ENCODE assay signal across 22 cellular contexts in the genomic region with DNA sequence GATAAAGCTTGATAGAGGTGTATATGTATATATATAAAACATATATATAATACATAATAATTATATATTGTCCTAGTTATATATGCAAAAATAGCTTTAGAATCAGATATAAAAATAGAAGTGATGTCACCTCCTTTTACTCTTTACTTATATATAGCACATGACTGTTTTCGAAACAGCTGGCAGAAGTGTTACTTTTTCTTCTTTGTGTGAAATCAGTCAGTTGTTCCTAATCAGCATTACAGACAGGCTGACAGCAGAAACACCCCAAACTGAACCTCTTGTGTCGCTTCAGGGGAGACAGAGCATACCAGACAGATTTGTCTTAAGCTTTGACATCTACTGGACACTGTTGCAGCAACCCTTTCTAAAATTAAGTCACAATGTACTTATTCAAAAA.
DNase-seq lines count a peak whose midpoint lies in the region; ATAC-seq and TF ChIP-seq lines count a peak whose summit lies in the region.
"Had no signal": no experiment of that assay in that cellular context is flagged by ENCODE, and none has a peak within 500 bp of the region (broad histone marks: within the 10 kb centered on the region; RNA-seq: fewer than 3 reads in every experiment).

No MANE protein-coding gene starts in this region.

- H3K36me3 Mint-ChIP-seq in MCF 10A (ENCODE audit: insufficient read depth, unreplicated experiment) = no peaks in the 10 kb centered on the region
- no peaks in the 10 kb centered on the region for H3K36me3 Mint-ChIP-seq in CD4-positive, alpha-beta memory T cell

- peaks cover 32% of the 10 kb centered on the region for H3K4me1 Mint-ChIP-seq in MCF 10A (ENCODE audit: insufficient read depth, unreplicated experiment)
- H3K4me1 Mint-ChIP-seq in CD4-positive, alpha-beta memory T cell = no peaks in the 10 kb centered on the region

- ATAC-seq in GM21360 (IDR thresholded peaks at IDR 0.05; ENCODE audit: unreplicated experiment) (peak; percentile 77), GM21423 (IDR thresholded peaks at IDR 0.05; ENCODE audit: unreplicated experiment) (no peak), HG03442 (IDR thresholded peaks at IDR 0.05; ENCODE audit: unreplicated experiment) (no peak)
- ATAC-seq: Panc1 had no signal

- H3K27me3 ChIP-seq in breast epithelium (no peaks in the 10 kb centered on the region), neuronal stem cell (ENCODE audit: control insufficient read depth in 3 of 3, insufficient read depth in 3 of 3, low read depth in 1 of 3, low read length in 3 of 3) (no peaks in the 10 kb centered on the region)
- no peaks in the 10 kb centered on the region for H3K27me3 ChIP-seq in CD4-positive, alpha-beta memory T cell (ENCODE audit: insufficient read depth, low read length)
- H3K27me3 ChIP-seq: SJCRH30 had no signal

- BruUV-seq in MCF 10A (replicated peaks; lab: Mats Ljungman, UMichigan) = no TSS peak

- intact Hi-C loops in MCF 10A (cut with micrococcal nuclease) (no loop called here), breast epithelium (cut with DNase I; ENCODE audit: low total_unique reads) (no loop called here)
- intact Hi-C loops in CD4-positive, alpha-beta memory T cell (cut with micrococcal nuclease) = no loop called here

- no peak for TF ChIP-seq POLR2A in breast epithelium (IDR thresholded peaks at IDR 0.05)

- H4K91ac ChIP-seq in neuronal stem cell (ENCODE audit: low read depth, low read length, poor library complexity) = no peak overlapping the region

- H3K27ac Mint-ChIP-seq in MCF 10A (ENCODE audit: low read depth, unreplicated experiment) = peak overlapping the region; percentile 59
- H3K27ac Mint-ChIP-seq in CD4-positive, alpha-beta memory T cell = no peak overlapping the region
- H3K27ac Mint-ChIP-seq: H9; T-helper 1 cell treated with Interleukin-12 subunit alpha and Interleukin-12 subunit beta and Interleukin-4 antibody, amounts not matched to agents 30 μg/mL and 1 μg/mL, for 36 hours had no signal

- no peak overlapping the region for H2BK12ac ChIP-seq in neuronal stem cell (ENCODE audit: low read length)

- H3K4me2 ChIP-seq in neuronal stem cell (ENCODE audit: insufficient read depth, low read length, poor library complexity, severe bottlenecking) = no peak overlapping the region

- CTCF ChIA-PET in MCF 10A (lab: Yijun Ruan, JAX) = interaction anchor here (0.5 to 1.1 kb wide), 3 partner anchors 28 to 344 kb away, joined by 3 to 4 read pairs (median 3); no protein-coding TSS in a partner anchor
- CTCF ChIA-PET in CD4-positive, alpha-beta memory T cell (lab: Charles Lee; ENCODE audit: partially characterized antibody) = no interaction called here

- TF ChIP-seq CTCF in MCF 10A (IDR thresholded peaks at IDR 0.05; ENCODE audit: unreplicated experiment) (no peak), breast epithelium (IDR thresholded peaks at IDR 0.05) (no peak)

- WGBS in neuronal stem cell (ENCODE audit: extremely low coverage in 2 of 2, insufficient read length in 2 of 2, insufficient replicate concordance in 1 of 2), 2 donors = no CpG with 5 or more reads among the region's 2 CpGs

- no peaks in the 10 kb centered on the region for H3K79me1 ChIP-seq in neuronal stem cell (ENCODE audit: low read depth, low read length)

- no peak overlapping the region for H2BK120ac ChIP-seq in neuronal stem cell (ENCODE audit: low read depth, low read length)

- POLR2A ChIA-PET in MCF 10A (lab: Yijun Ruan, JAX) = interaction anchor here (0.6 kb wide), 1 partner anchor 134 kb away, joined by 3 read pairs; no protein-coding TSS in a partner anchor
- POLR2A ChIA-PET in CD4-positive, alpha-beta memory T cell (lab: Charles Lee; ENCODE audit: partially characterized antibody) = no interaction called here

- H3K4me3 ChIP-seq in breast epithelium (no peak overlapping the region), neuronal stem cell (ENCODE audit: low read length in 2 of 2) (no peak overlapping the region)
- no peak overlapping the region for H3K4me3 ChIP-seq in CD4-positive, alpha-beta memory T cell (ENCODE audit: low read length in 2 of 2)
- H3K4me3 ChIP-seq: SJCRH30 had no signal

- no peak overlapping the region for H3K9ac ChIP-seq in neuronal stem cell (ENCODE audit: low read depth, low read length, poor library complexity)

- H3K9me3 ChIP-seq in breast epithelium (no peaks in the 10 kb centered on the region), neuronal stem cell (replicated peaks in 1 of 2; ENCODE audit: control insufficient read depth in 2 of 2, insufficient read depth in 1 of 2, low read depth in 1 of 2, low read length in 2 of 2) (no peaks in the 10 kb centered on the region)
- no peaks in the 10 kb centered on the region for H3K9me3 ChIP-seq in CD4-positive, alpha-beta memory T cell (ENCODE audit: control insufficient read depth in 1 of 2, low read length in 2 of 2)
- H3K9me3 ChIP-seq: SJCRH30 had no signal

- H3K4me1 ChIP-seq in breast epithelium (no peaks in the 10 kb centered on the region), neuronal stem cell (ENCODE audit: control insufficient read depth in 2 of 2, insufficient read depth in 1 of 2, low read depth in 1 of 2, low read length in 2 of 2) (no peaks in the 10 kb centered on the region)
- H3K4me1 ChIP-seq in CD4-positive, alpha-beta memory T cell (ENCODE audit: insufficient read depth, low read length) = no peaks in the 10 kb centered on the region
- H3K4me1 ChIP-seq: SJCRH30 had no signal

- H3K4me3 Mint-ChIP-seq in MCF 10A (ENCODE audit: unreplicated experiment) = no peak overlapping the region
- no peak overlapping the region for H3K4me3 Mint-ChIP-seq in CD4-positive, alpha-beta memory T cell
- H3K4me3 Mint-ChIP-seq: H9; T-helper 1 cell treated with Interleukin-12 subunit alpha and Interleukin-12 subunit beta and Interleukin-4 antibody, amounts not matched to agents 30 μg/mL and 1 μg/mL, for 36 hours had no signal

- H3K27ac ChIP-seq in breast epithelium (no peak overlapping the region), neuronal stem cell (replicated peaks; ENCODE audit: low read length) (no peak overlapping the region)
- H3K27ac ChIP-seq in CD4-positive, alpha-beta memory T cell (ENCODE audit: low read depth, low read length) = no peak overlapping the region
- H3K27ac ChIP-seq: 22Rv1, C4-2B, SJCRH30 had no signal

- H2BK5ac ChIP-seq in neuronal stem cell (ENCODE audit: low read length) = no peak overlapping the region

- no peak for DNase-seq in MCF 10A (ENCODE audit: unreplicated experiment)
- no peak for DNase-seq in breast epithelium (ENCODE audit: low spot score in 2 of 2)
- peak; percentile 32 for DNase-seq in astrocyte of the hippocampus (ENCODE audit: low read depth, low spot score)
- no peak for DNase-seq in CD4-positive, alpha-beta memory T cell
- DNase-seq in neuronal stem cell (ENCODE audit: low spot score) = no peak
- DNase-seq: AML-193, DMS79, H9, NCI-H1092 treated with DMSO at 0.1 percent for 48 hours, NCI-H146, NCI-H2029 treated with DMSO at 0.1 percent for 48 hours, NCI-H2171 treated with DMSO at 0.1 percent for 48 hours, NCI-H446, NCI-H526 treated with DMSO at 0.1 percent for 48 hours, SJCRH30 had no signal

- H3K27me3 Mint-ChIP-seq in MCF 10A (ENCODE audit: insufficient read depth, unreplicated experiment) = no peaks in the 10 kb centered on the region
- H3K27me3 Mint-ChIP-seq in CD4-positive, alpha-beta memory T cell = peaks cover 6 to 11% of the 10 kb centered on the region in 2 donors

- H3K36me3 ChIP-seq in breast epithelium (no peaks in the 10 kb centered on the region), neuronal stem cell (replicated peaks in 1 of 2; ENCODE audit: control insufficient read depth in 2 of 2, insufficient read depth in 2 of 2, low read length in 2 of 2) (no peaks in the 10 kb centered on the region)
- no peaks in the 10 kb centered on the region for H3K36me3 ChIP-seq in CD4-positive, alpha-beta memory T cell (ENCODE audit: insufficient read depth, low read length)
- H3K36me3 ChIP-seq: SJCRH30 had no signal

- no peak overlapping the region for H2AFZ ChIP-seq in neuronal stem cell (ENCODE audit: low read length)

- no peak overlapping the region for H2AK5ac ChIP-seq in neuronal stem cell (ENCODE audit: low read depth, low read length)

- no peak overlapping the region for H3K23ac ChIP-seq in neuronal stem cell (ENCODE audit: low read depth, low read length, poor library complexity)

- no peak overlapping the region for H3K18ac ChIP-seq in neuronal stem cell (ENCODE audit: low read length)

- H4K8ac ChIP-seq in neuronal stem cell (ENCODE audit: low read depth, low read length) = no peak overlapping the region

- no peak overlapping the region for H2BK15ac ChIP-seq in neuronal stem cell (ENCODE audit: low read length)

- no peaks in the 10 kb centered on the region for H3K9me3 Mint-ChIP-seq in MCF 10A (ENCODE audit: unreplicated experiment)
- peaks cover 0 to 3% (median 0%) of the 10 kb centered on the region in 8 donors for H3K9me3 Mint-ChIP-seq in CD4-positive, alpha-beta memory T cell
- H3K9me3 Mint-ChIP-seq: T-helper 1 cell treated with Interleukin-12 subunit alpha and Interleukin-12 subunit beta and Interleukin-4 antibody, amounts not matched to agents 30 μg/mL and 1 μg/mL, for 36 hours had no signal

- H3K4ac ChIP-seq in neuronal stem cell (ENCODE audit: low read length) = no peak overlapping the region

- no peak overlapping the region for H3K14ac ChIP-seq in neuronal stem cell (ENCODE audit: low read length)
